ENCODE assay signal across 1 cellular context in genomic region chr17:509316-509715, GRCh38.
TF ChIP-seq lines count a peak whose summit lies in the region.

No MANE protein-coding gene starts in this region.

TF ChIP-seq in HepG2, 621 proteins besides CTCF, POLR2A, EP300 and RAD21 (continued from another document):
- TF ChIP-seq, protein P1, sequence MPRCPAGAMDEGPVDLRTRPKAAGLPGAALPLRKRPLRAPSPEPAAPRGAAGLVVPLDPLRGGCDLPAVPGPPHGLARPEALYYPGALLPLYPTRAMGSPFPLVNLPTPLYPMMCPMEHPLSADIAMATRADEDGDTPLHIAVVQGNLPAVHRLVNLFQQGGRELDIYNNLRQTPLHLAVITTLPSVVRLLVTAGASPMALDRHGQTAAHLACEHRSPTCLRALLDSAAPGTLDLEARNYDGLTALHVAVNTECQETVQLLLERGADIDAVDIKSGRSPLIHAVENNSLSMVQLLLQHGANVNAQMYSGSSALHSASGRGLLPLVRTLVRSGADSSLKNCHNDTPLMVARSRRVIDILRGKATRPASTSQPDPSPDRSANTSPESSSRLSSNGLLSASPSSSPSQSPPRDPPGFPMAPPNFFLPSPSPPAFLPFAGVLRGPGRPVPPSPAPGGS (CRISPR knock-in tag; IDR thresholded peaks at IDR 0.05), result no peak
- no peak for TF ChIP-seq ZNF543 (CRISPR knock-in tag; IDR thresholded peaks at IDR 0.05)
- no peak for TF ChIP-seq GTF2F1 (IDR thresholded peaks at IDR 0.05; ENCODE audit: low read length)
- no peak for TF ChIP-seq TOPORS (CRISPR knock-in tag; IDR thresholded peaks at IDR 0.05)
- no peak for TF ChIP-seq EHMT2 (IDR thresholded peaks at IDR 0.05; ENCODE audit: borderline replicate concordance, low read depth, low read length)
- no peak for TF ChIP-seq ZNF703 (CRISPR knock-in tag; IDR thresholded peaks at IDR 0.05; ENCODE audit: borderline replicate concordance)
- no peak for TF ChIP-seq ZNF879 (CRISPR knock-in tag; IDR thresholded peaks at IDR 0.05)
